ENCODE assay signal across 20 cellular contexts in the genomic region with DNA sequence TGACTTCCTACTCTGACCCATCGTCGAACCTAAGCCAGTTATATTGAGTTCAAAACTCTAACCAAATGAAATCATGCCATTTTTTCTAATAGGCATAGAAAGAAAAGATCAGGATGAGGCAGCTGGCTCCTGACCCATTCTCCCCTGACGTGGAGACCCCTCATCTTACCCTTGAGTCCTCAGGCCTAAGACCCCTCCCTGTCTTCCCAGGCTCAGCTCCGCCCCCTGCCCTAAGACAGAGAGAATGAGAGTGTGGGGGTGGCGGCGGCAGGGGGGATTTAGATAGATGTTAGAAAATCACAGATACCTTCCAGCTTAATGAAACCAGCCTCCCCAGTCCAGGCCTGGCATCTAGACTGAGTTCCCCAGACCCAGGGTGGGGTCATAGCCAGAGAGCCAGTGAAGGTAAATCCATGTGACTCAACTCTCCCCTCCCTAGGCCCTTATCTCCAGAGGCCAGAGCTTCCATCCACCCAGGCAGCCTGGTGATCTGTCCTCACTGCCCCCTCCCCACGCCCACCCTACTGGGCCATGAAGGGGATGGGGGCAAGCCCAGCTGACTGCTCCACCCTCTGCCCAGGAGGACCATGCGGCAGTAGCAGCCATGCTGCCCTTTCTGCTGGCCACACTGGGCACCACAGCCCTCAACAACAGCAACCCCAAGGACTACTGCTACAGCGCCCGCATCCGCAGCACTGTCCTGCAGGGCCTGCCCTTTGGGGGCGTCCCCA. TPM values are rescaled to one million over a fixed set of nuclear protein-coding genes. Genes with fewer than 3 reads are reported as not detected.
DNase-seq lines count a peak whose midpoint lies in the region; ATAC-seq and TF ChIP-seq lines count a peak whose summit lies in the region.
"Had no signal": no experiment of that assay in that cellular context is flagged by ENCODE, and none has a peak within 500 bp of the region (broad histone marks: within the 10 kb centered on the region; RNA-seq: fewer than 3 reads in every experiment).

No MANE protein-coding gene starts in this region.

- H3K27me3 ChIP-seq in BLaER1, result no peaks in the 10 kb centered on the region
- no peaks in the 10 kb centered on the region for H3K27me3 ChIP-seq in dorsolateral prefrontal cortex
- H3K27me3 ChIP-seq: esophagus muscularis mucosa had no signal

- no peak overlapping the region for H3K27ac Mint-ChIP-seq in neural crest cell (ENCODE audit: unreplicated experiment)
- H3K27ac Mint-ChIP-seq in activated naive CD4-positive, alpha-beta T cell treated with anti-CD3 and anti-CD28 coated beads, Interleukin-2, amount 50 U/mL, for 72 hours, result no peak overlapping the region

- H3K36me3 ChIP-seq in BLaER1, result peaks cover 31% of the 10 kb centered on the region
- no peaks in the 10 kb centered on the region for H3K36me3 ChIP-seq in OCI-LY7 (ENCODE audit: insufficient read depth, low read length)

- CTCF ChIA-PET in OCI-LY7 (lab: Charles Lee; ENCODE audit: unreplicated experiment), result no interaction called here

- BruUV-seq in OCI-LY7 (replicated peaks; lab: Mats Ljungman, UMichigan), result no TSS peak

- intact Hi-C loops in dorsolateral prefrontal cortex (cut with DNase I) (no loop called here), OCI-LY7 (cut with micrococcal nuclease; ENCODE audit: unreplicated experiment) (no loop called here)

- H3K27ac ChIP-seq in BLaER1 (0 out of 2 replicates have a peak overlapping the region, but pooled peaks have one; percentile 47), dorsolateral prefrontal cortex (peak overlapping the region in 30 of 59 donors; percentile 12 to 88 (median 68)), OCI-LY7 (ENCODE audit: low read depth, low read length, poor library complexity, severe bottlenecking) (no peak overlapping the region)
- H3K27ac ChIP-seq: C4-2B had no signal

- no peak overlapping the region for H2AFZ ChIP-seq in OCI-LY7 (ENCODE audit: low read length)

- no peaks in the 10 kb centered on the region for H3K36me3 Mint-ChIP-seq in neural crest cell (ENCODE audit: low read depth)
- H3K36me3 Mint-ChIP-seq in activated naive CD4-positive, alpha-beta T cell treated with anti-CD3 and anti-CD28 coated beads, Interleukin-2, amount 50 U/mL, for 72 hours, result no peaks in the 10 kb centered on the region

- no peaks in the 10 kb centered on the region for H3K9me2 ChIP-seq in OCI-LY7 (ENCODE audit: insufficient read depth, low read length)

- no peaks in the 10 kb centered on the region for H3K9me3 ChIP-seq in BLaER1
- H3K9me3 ChIP-seq in OCI-LY7 (ENCODE audit: low read length), result no peaks in the 10 kb centered on the region
- H3K9me3 ChIP-seq: esophagus muscularis mucosa had no signal

- no peak for ATAC-seq in activated naive CD4-positive, alpha-beta T cell treated with anti-CD3 and anti-CD28 coated beads, Interleukin-2, amount 50 U/mL, for 72 hours

- H3K4me1 Mint-ChIP-seq in neural crest cell, result peaks cover 16% of the 10 kb centered on the region

- no peak overlapping the region; the same call in 1 of the 2 replicates for H3K4me3 ChIP-seq in BLaER1
- peak overlapping the region in 6 of 59 donors; percentile 27 to 53 (median 36) for H3K4me3 ChIP-seq in dorsolateral prefrontal cortex
- H3K4me3 ChIP-seq in OCI-LY7 (ENCODE audit: low read depth, low read length, poor library complexity, severe bottlenecking), result no peak overlapping the region

- H3K27me3 Mint-ChIP-seq in neural crest cell (ENCODE audit: low read depth), result no peaks in the 10 kb centered on the region
- H3K27me3 Mint-ChIP-seq: activated naive CD4-positive, alpha-beta T cell treated with anti-CD3 and anti-CD28 coated beads, Interleukin-2, amount 10 ng/mL, durations not matched to agents 7 days and 5 days had no signal

- H3K4me3 Mint-ChIP-seq in neural crest cell, result peak overlapping the region; percentile 17
- H3K4me3 Mint-ChIP-seq: activated naive CD4-positive, alpha-beta T cell treated with anti-CD3 and anti-CD28 coated beads, Interleukin-2, amount 10 ng/mL, durations not matched to agents 7 days and 5 days had no signal

- H4K20me1 ChIP-seq in BLaER1 (peaks cover 38% of the 10 kb centered on the region), OCI-LY7 (ENCODE audit: insufficient read depth, low read length) (no peaks in the 10 kb centered on the region)

- POLR2A ChIA-PET in OCI-LY7 (lab: Charles Lee), result no interaction called here

- H3K4me2 ChIP-seq in BLaER1, result peak overlapping the region; percentile 80
- no peak overlapping the region for H3K4me2 ChIP-seq in OCI-LY7 (ENCODE audit: low read length)

- H3K4me1 ChIP-seq in BLaER1 (peaks cover 72% of the 10 kb centered on the region), OCI-LY7 (ENCODE audit: insufficient read depth, low read length, poor library complexity, severe bottlenecking) (no peaks in the 10 kb centered on the region)

- peak overlapping the region; percentile 38; the same call in 1 of the 2 replicates for H3K9ac ChIP-seq in BLaER1

- no peak for TF ChIP-seq CTCF in dorsolateral prefrontal cortex (IDR thresholded peaks at IDR 0.05 in 54 of 56, conservative IDR thresholded peaks at IDR 0.05 in 2 of 56; ENCODE audit: low read depth in 1 of 56, partially characterized antibody in 56 of 56)
- no peak for TF ChIP-seq CTCF in neural crest cell (conservative IDR thresholded peaks at IDR 0.05)
- no peak for TF ChIP-seq CTCF in OCI-LY7 (conservative IDR thresholded peaks at IDR 0.05; ENCODE audit: low read length)

- no peaks in the 10 kb centered on the region for H3K79me2 ChIP-seq in OCI-LY7 (ENCODE audit: insufficient read depth, low read depth, low read length)

- peak in 73 of 76 experiments; percentile 34 to 91 (median 75) for DNase-seq in HUDEP-2 (lab: John Stamatoyannopoulos, UW; ENCODE audit: unreplicated experiment in 76 of 76)
- DNase-seq in dorsolateral prefrontal cortex, result no peak
- no peak for DNase-seq in neural crest cell (ENCODE audit: low read depth, low spot score)
- DNase-seq in activated naive CD4-positive, alpha-beta T cell treated with anti-CD3 and anti-CD28 coated beads, Interleukin-2, amount 50 U/mL, for 72 hours (ENCODE audit: low spot score in 2 of 2), result no peak
- DNase-seq in NCI-H2227 treated with DMSO at 0.1 percent for 48 hours (lab: John Stamatoyannopoulos, UW), result no peak
- no peak for DNase-seq in OCI-LY7 (ENCODE audit: low spot score)
- DNase-seq in stimulated activated CD4-positive, alpha-beta T cell treated with anti-CD3 and anti-CD28 coated beads, Interleukin-12 subunit alpha, Interleukin-12 subunit beta, amount 100 ng/mL, for 4 hours, result no peak
- DNase-seq: ACHN; activated CD8-positive, alpha-beta memory T cell treated with anti-CD3 and anti-CD28 coated beads for 24 hours; activated naive CD4-positive, alpha-beta T cell treated with anti-CD3 and anti-CD28 coated beads, Interleukin-2, amount 10 ng/mL, durations not matched to agents 7 days and 5 days; activated T-cell treated with anti-CD3 and anti-CD28 coated beads, Interleukin-2, amount 50 U/mL, for 48 hours; effector CD8-positive, alpha-beta T cell; SHP77 treated with DMSO at 0.1 percent for 48 hours had no signal

- H3K9me3 Mint-ChIP-seq in neural crest cell, result no peaks in the 10 kb centered on the region
- no peaks in the 10 kb centered on the region for H3K9me3 Mint-ChIP-seq in activated naive CD4-positive, alpha-beta T cell treated with anti-CD3 and anti-CD28 coated beads, Interleukin-2, amount 50 U/mL, for 72 hours
- H3K9me3 Mint-ChIP-seq: activated naive CD4-positive, alpha-beta T cell treated with anti-CD3 and anti-CD28 coated beads, Interleukin-2, amount 10 ng/mL, durations not matched to agents 7 days and 5 days; HFFc6 had no signal

RNA-seq across cellular contexts. Expression of gene TMEM63B, which starts 6.8 kb away (rescaled TPM):
- total RNA-seq in dorsolateral prefrontal cortex (10 to 100 TPM; 42.4 to 95.8 (median 66.6) TPM), neural crest cell (47.0 and 51.2 TPM in 2 replicates), OCI-LY7 (2022) (10.0 and 10.2 TPM in 2 replicates)
- 10 to 100 TPM; 12.4 TPM for total RNA-seq in activated naive CD4-positive, alpha-beta T cell treated with anti-CD3 and anti-CD28 coated beads, Interleukin-2, amount 50 U/mL, for 72 hours
- total RNA-seq in OCI-LY7 (2014; rRNA removed; shearing (Covaris generic)), result 3.7 and 5.4 TPM in 2 replicates

RNA-seq across cellular contexts. Expression of gene MRPL14, which starts 6.9 kb away (rescaled TPM):
- 10 to 100 TPM; 16.9 to 35.7 (median 25.3) TPM for total RNA-seq in dorsolateral prefrontal cortex
- total RNA-seq in neural crest cell, result 62.9 and 65.5 TPM in 2 replicates
- total RNA-seq in activated naive CD4-positive, alpha-beta T cell treated with anti-CD3 and anti-CD28 coated beads, Interleukin-2, amount 50 U/mL, for 72 hours, result 10 to 100 TPM; 31.9 to 54.3 TPM
- total RNA-seq in OCI-LY7 (2014; rRNA removed; shearing (Covaris generic)), result 87.2 and 97.8 TPM in 2 replicates
- total RNA-seq in OCI-LY7 (2022), result 42.8 and 51.3 TPM in 2 replicates

RNA-seq across cellular contexts. Expression of gene CAPN11, which starts 24.5 kb away (rescaled TPM):
- total RNA-seq in dorsolateral prefrontal cortex (1 to 10 TPM in 6 of 120 experiments, under 1 TPM in 48, not detected in 66; 0.17 to 1.6 (median 0.43) TPM), neural crest cell (not detected in 2 replicates), OCI-LY7 (2022) (not detected in 2 replicates)
- total RNA-seq in activated naive CD4-positive, alpha-beta T cell treated with anti-CD3 and anti-CD28 coated beads, Interleukin-2, amount 50 U/mL, for 72 hours, result under 1 TPM; 0.23 to 0.32 TPM
- not detected in 2 replicates for total RNA-seq in OCI-LY7 (2014; rRNA removed; shearing (Covaris generic))
- total RNA-seq: astrocyte, frontal cortex, HFFc6, occipital lobe had no signal

Comparison
In these comparisons a context has a peak if more than half of its experiments do, and no peak if none do; other contexts are left out.
1. DNase-seq: peak in HUDEP-2 (73 of 76); none in dorsolateral prefrontal cortex (0 of 10), neural crest cell (single experiment), activated naive CD4-positive, alpha-beta T cell treated with anti-CD3 and anti-CD28 coated beads, Interleukin-2, amount 50 U/mL, for 72 hours (0 of 2), NCI-H2227 treated with DMSO at 0.1 percent for 48 hours (single experiment), OCI-LY7 (single experiment) and stimulated activated CD4-positive, alpha-beta T cell treated with anti-CD3 and anti-CD28 coated beads, Interleukin-12 subunit alpha, Interleukin-12 subunit beta, amount 100 ng/mL, for 4 hours (single experiment).